In genomic region chr18:26919656-26920055, GRCh38 we compare ENCODE assay signal across 27 cellular contexts. TPM values are rescaled to one million over a fixed set of nuclear protein-coding genes. Genes with fewer than 3 reads are reported as not detected.
DNase-seq lines count a peak whose midpoint lies in the region; ATAC-seq and TF ChIP-seq lines count a peak whose summit lies in the region.
"Had no signal": no experiment of that assay in that cellular context is flagged by ENCODE, and none has a peak within 500 bp of the region (broad histone marks: within the 10 kb centered on the region; RNA-seq: fewer than 3 reads in every experiment).

No MANE protein-coding gene starts in this region.

- H3K27me3 ChIP-seq in Caco-2 (replicated peaks; ENCODE audit: control insufficient read depth, insufficient read depth, low read length) = no peaks in the 10 kb centered on the region
- no peaks in the 10 kb centered on the region for H3K27me3 ChIP-seq in neural progenitor cell
- H3K27me3 ChIP-seq: esophagus squamous epithelium, right atrium auricular region, tibial artery had no signal

- no TSS peak for BruUV-seq in Caco-2 (replicated peaks; lab: Mats Ljungman, UMichigan)

- H3K27ac Mint-ChIP-seq in Caco-2 (ENCODE audit: unreplicated experiment) (peak overlapping the region; percentile 26), neural progenitor cell (no peak overlapping the region)
- H3K27ac Mint-ChIP-seq: activated naive CD8-positive, alpha-beta T cell treated with anti-CD3 and anti-CD28 coated beads for 36 hours; activated T-helper 1 cell treated with anti-CD3 and anti-CD28 coated beads, Interleukin-12 subunit alpha, Interleukin-12 subunit beta, Interleukin-2, Interleukin-4 antibody, amounts not matched to agents 30 ng/mL and 10 ng/mL and 1 ng/mL, durations not matched to agents 14 hours and 24 hours and 36 hours; CD8-positive, alpha-beta T cell; immature natural killer cell had no signal

- H3K9me3 Mint-ChIP-seq in Caco-2 (ENCODE audit: unreplicated experiment) = no peaks in the 10 kb centered on the region
- H3K9me3 Mint-ChIP-seq in neural progenitor cell = peaks cover 13% of the 10 kb centered on the region
- H3K9me3 Mint-ChIP-seq: activated T-helper 1 cell treated with anti-CD3 and anti-CD28 coated beads, Interleukin-12 subunit alpha, Interleukin-12 subunit beta, Interleukin-2, Interleukin-4 antibody, amounts not matched to agents 30 ng/mL and 10 ng/mL and 1 ng/mL, durations not matched to agents 14 hours and 24 hours and 36 hours; CD8-positive, alpha-beta T cell had no signal

- no peaks in the 10 kb centered on the region for H3K36me3 ChIP-seq in Caco-2 (ENCODE audit: control insufficient read depth, insufficient read depth, low read length)
- no peaks in the 10 kb centered on the region for H3K36me3 ChIP-seq in neural progenitor cell
- H3K36me3 ChIP-seq: esophagus squamous epithelium, HAP-1, neutrophil, right atrium auricular region, tibial artery had no signal

- H2AFZ ChIP-seq in neural progenitor cell (replicated peaks) = peak overlapping the region; percentile 44

- H3K4me1 ChIP-seq in Caco-2 (no peaks in the 10 kb centered on the region), neural progenitor cell (peaks cover 6% of the 10 kb centered on the region)
- H3K4me1 ChIP-seq: esophagus squamous epithelium, HAP-1, tibial artery had no signal

- CTCF ChIA-PET in Caco-2 (lab: Charles Lee) = no interaction called here

- no peaks in the 10 kb centered on the region for H3K79me2 ChIP-seq in neural progenitor cell (ENCODE audit: low read depth)

- no peak overlapping the region for H3K4me2 ChIP-seq in neural progenitor cell

- H3K4me3 Mint-ChIP-seq in Caco-2 (ENCODE audit: unreplicated experiment) (no peak overlapping the region), neural progenitor cell (no peak overlapping the region)
- H3K4me3 Mint-ChIP-seq: activated naive CD8-positive, alpha-beta T cell treated with anti-CD3 and anti-CD28 coated beads for 36 hours; activated T-helper 1 cell treated with anti-CD3 and anti-CD28 coated beads, Interleukin-12 subunit alpha, Interleukin-12 subunit beta, Interleukin-2, Interleukin-4 antibody, amounts not matched to agents 30 ng/mL and 10 ng/mL and 1 ng/mL, durations not matched to agents 14 hours and 24 hours and 36 hours; CD8-positive, alpha-beta T cell; immature natural killer cell had no signal

- POLR2A ChIA-PET in Caco-2 (lab: Charles Lee) = no interaction called here

- H3K4me1 Mint-ChIP-seq in Caco-2 (ENCODE audit: low read depth, unreplicated experiment) = peaks cover 20% of the 10 kb centered on the region
- H3K4me1 Mint-ChIP-seq in neural progenitor cell = peaks cover 16% of the 10 kb centered on the region
- H3K4me1 Mint-ChIP-seq: activated naive CD8-positive, alpha-beta T cell treated with anti-CD3 and anti-CD28 coated beads for 36 hours; immature natural killer cell had no signal

- ATAC-seq in GM19463 (IDR thresholded peaks at IDR 0.05; ENCODE audit: unreplicated experiment) (no peak), SK-N-SH treated with all-trans-retinoic acid at 6 μM for 48 hours (no peak)
- ATAC-seq: CD8-positive, alpha-beta T cell had no signal

- no peak overlapping the region for H3K9ac ChIP-seq in neural progenitor cell

- no peaks in the 10 kb centered on the region for H3F3A ChIP-seq in neural progenitor cell (ENCODE audit: low read depth)

- no peak overlapping the region for H3K27ac ChIP-seq in neural progenitor cell
- H3K27ac ChIP-seq: esophagus squamous epithelium, HL-60, neutrophil, right atrium auricular region, tibial artery had no signal

- peaks cover 5% of the 10 kb centered on the region for H3K36me3 Mint-ChIP-seq in Caco-2 (ENCODE audit: insufficient read depth, unreplicated experiment)
- no peaks in the 10 kb centered on the region for H3K36me3 Mint-ChIP-seq in neural progenitor cell
- H3K36me3 Mint-ChIP-seq: activated naive CD8-positive, alpha-beta T cell treated with anti-CD3 and anti-CD28 coated beads for 36 hours; CD8-positive, alpha-beta T cell; immature natural killer cell had no signal

- H3K27me3 Mint-ChIP-seq in Caco-2 (ENCODE audit: insufficient read depth, unreplicated experiment) (no peaks in the 10 kb centered on the region), neural progenitor cell (ENCODE audit: insufficient read depth, low read depth) (peaks cover 2% of the 10 kb centered on the region)

- intact Hi-C loops in Caco-2 (cut with micrococcal nuclease; ENCODE audit: unreplicated experiment) = no loop called here

- no peaks in the 10 kb centered on the region for H4K20me1 ChIP-seq in neural progenitor cell (ENCODE audit: low read depth)

- DNase-seq in Caco-2 (no peak), NCI-H69 (lab: John Stamatoyannopoulos, UW) (peak; percentile 65), fibroblast of the aortic adventitia (ENCODE audit: low read depth) (peak; percentile 1), neural progenitor cell (ENCODE audit: low spot score) (no peak), NCI-H1105 treated with DMSO at 0.1 percent for 48 hours (lab: John Stamatoyannopoulos, UW) (no peak), NCI-H526 treated with DMSO at 0.1 percent for 48 hours (lab: John Stamatoyannopoulos, UW) (no peak)
- DNase-seq: activated CD4-positive, CD25-positive, alpha-beta regulatory T cell treated with anti-CD3 and anti-CD28 coated beads, Interleukin-2, amount 50 U/mL, for 72 hours; activated naive CD8-positive, alpha-beta T cell treated with anti-CD3 and anti-CD28 coated beads for 36 hours; CD8-positive, alpha-beta T cell; EL; esophagus squamous epithelium; glutamatergic neuron; immature natural killer cell; NCI-H2081 treated with DMSO at 0.1 percent for 48 hours; NCI-H82; stimulated activated naive CD4-positive, alpha-beta T cell; T-helper 9 cell; tibial artery had no signal

- TF ChIP-seq CTCF in Caco-2 (IDR thresholded peaks at IDR 0.05; ENCODE audit: insufficient read depth in 1 of 2, low read depth in 1 of 2, low read length in 1 of 2, severe bottlenecking in 1 of 2, unreplicated experiment in 1 of 2) (no peak), fibroblast of the aortic adventitia (IDR thresholded peaks at IDR 0.05; ENCODE audit: insufficient read depth, low read length) (no peak), neural progenitor cell (IDR thresholded peaks at IDR 0.05) (no peak)

- H3K4me3 ChIP-seq in Caco-2 (ENCODE audit: low read depth, low read length) (no peak overlapping the region), fibroblast of the aortic adventitia (ENCODE audit: low read depth, low read length) (no peak overlapping the region), neural progenitor cell (no peak overlapping the region)
- H3K4me3 ChIP-seq: esophagus squamous epithelium, HAP-1, right atrium auricular region, tibial artery had no signal

- H3K9me3 ChIP-seq in Caco-2 (no peaks in the 10 kb centered on the region), neural progenitor cell (ENCODE audit: low read depth) (no peaks in the 10 kb centered on the region)
- H3K9me3 ChIP-seq: neutrophil had no signal

TF ChIP-seq in SK-N-SH treated with all-trans-retinoic acid at 6 μM for 48 hours, 23 proteins besides CTCF, POLR2A, EP300 and RAD21:
- no peak for TF ChIP-seq ZNF8 (CRISPR knock-in tag; IDR thresholded peaks at IDR 0.05)
- TF ChIP-seq PATZ1 (CRISPR knock-in tag; IDR thresholded peaks at IDR 0.05; ENCODE audit: borderline replicate concordance) = no peak
- TF ChIP-seq ZFP3 (CRISPR knock-in tag; IDR thresholded peaks at IDR 0.05) = no peak

RNA-seq across cellular contexts. Expression of gene AQP4, which starts 54.1 kb away (rescaled TPM):
- 0.27 and 0.46 TPM in 2 replicates for total RNA-seq in Caco-2 (2022)
- not detected in 2 replicates for total RNA-seq in fibroblast of the aortic adventitia (ENCODE audit: low replicate concordance)
- total RNA-seq in neural progenitor cell (ENCODE audit: low replicate concordance) = 0.09 and 0.12 TPM in 2 replicates
- total RNA-seq: activated CD8-positive, alpha-beta memory T cell treated with anti-CD3 and anti-CD28 coated beads for 36 hours; activated naive CD8-positive, alpha-beta T cell treated with anti-CD3 and anti-CD28 coated beads for 36 hours; activated T-helper 1 cell treated with anti-CD3 and anti-CD28 coated beads, Interleukin-12 subunit alpha, Interleukin-12 subunit beta, Interleukin-2, Interleukin-4 antibody, amounts not matched to agents 30 ng/mL and 10 ng/mL and 1 ng/mL, durations not matched to agents 14 hours and 24 hours and 36 hours; CD8-positive, alpha-beta T cell; SK-MEL-5 had no signal

Comparison
In these comparisons a context has a peak if more than half of its experiments do, and no peak if none do; other contexts are left out.
1. DNase-seq: peak in NCI-H69 (single experiment) and fibroblast of the aortic adventitia (single experiment); none in Caco-2 (0 of 2), neural progenitor cell (single experiment), NCI-H1105 treated with DMSO at 0.1 percent for 48 hours (single experiment) and NCI-H526 treated with DMSO at 0.1 percent for 48 hours (single experiment).